In genomic region chr9:83544002-83544698, GRCh38 we compare ENCODE assay signal across 9 cellular contexts. TPM values are rescaled to one million over a fixed set of nuclear protein-coding genes. Genes with fewer than 3 reads are reported as not detected.
DNase-seq lines count a peak whose midpoint lies in the region; ATAC-seq, FAIRE-seq and TF ChIP-seq lines count a peak whose summit lies in the region.
"Had no signal": no experiment of that assay in that cellular context is flagged by ENCODE, and none has a peak within 500 bp of the region (broad histone marks: within the 10 kb centered on the region; RNA-seq: fewer than 3 reads in every experiment).

No MANE protein-coding gene starts in this region.

- H3K27me3 ChIP-seq in BJ (ENCODE audit: control insufficient read depth, insufficient read depth, low read length): peaks cover 2% of the 10 kb centered on the region
- no peaks in the 10 kb centered on the region for H3K27me3 ChIP-seq in ascending aorta
- no peaks in the 10 kb centered on the region for H3K27me3 ChIP-seq in tibial artery

- H3K27ac ChIP-seq in ascending aorta: no peak overlapping the region
- no peak overlapping the region for H3K27ac ChIP-seq in tibial artery

- peak; percentile 77 for TF ChIP-seq CTCF in BJ (IDR thresholded peaks at IDR 0.05; ENCODE audit: insufficient read depth, low read depth, low read length)
- TF ChIP-seq CTCF in ascending aorta (IDR thresholded peaks at IDR 0.05): peak; percentile 33 to 67 (median 40)
- peak; percentile 62 to 66 for TF ChIP-seq CTCF in tibial artery (IDR thresholded peaks at IDR 0.05)

- POLR2A ChIA-PET in BJ (lab: Charles Lee): interaction anchor here (0.6 kb wide), 1 partner anchor 11 kb away, joined by 3 read pairs; no protein-coding TSS in a partner anchor

- DNase-seq in BJ (ENCODE audit: low read depth): peak; percentile 41
- peak; percentile 40 for DNase-seq in NCI-H345 (lab: John Stamatoyannopoulos, UW)
- DNase-seq in ascending aorta (ENCODE audit: low spot score in 2 of 2): no peak
- DNase-seq in tibial artery: no peak
- no peak for DNase-seq in COLO668 (lab: John Stamatoyannopoulos, UW; ENCODE audit: unreplicated experiment)
- DNase-seq: naive B cell had no signal

- no peaks in the 10 kb centered on the region for H3K36me3 ChIP-seq in BJ (ENCODE audit: control insufficient read depth, insufficient read depth, low read length)
- no peaks in the 10 kb centered on the region for H3K36me3 ChIP-seq in ascending aorta
- no peaks in the 10 kb centered on the region for H3K36me3 ChIP-seq in tibial artery

- CTCF ChIA-PET in BJ (lab: Yijun Ruan, JAX): interaction anchor here (0.7 to 6.4 kb wide), 14 partner anchors 9 to 217 kb away, joined by 3 to 73 read pairs (median 4); no protein-coding TSS in a partner anchor

- H3K4me1 ChIP-seq in ascending aorta (peaks cover 0 to under 1% of the 10 kb centered on the region in 2 donors), tibial artery (peaks cover 0 to 3% (median under 1%) of the 10 kb centered on the region in 4 donors)

- no peak overlapping the region for H3K4me3 ChIP-seq in BJ (ENCODE audit: low read depth, low read length)
- H3K4me3 ChIP-seq in ascending aorta: no peak overlapping the region
- no peak overlapping the region for H3K4me3 ChIP-seq in tibial artery

- peak; percentile 82 for FAIRE-seq in islet of Langerhans (lab: Jason Lieb, UNC)

- ATAC-seq in GM19035 (IDR thresholded peaks at IDR 0.05; ENCODE audit: unreplicated experiment) (peak; percentile 91), HG03196 (IDR thresholded peaks at IDR 0.05; ENCODE audit: unreplicated experiment) (peak; percentile 86)

- peaks cover 0 to 9% of the 10 kb centered on the region in 2 donors for H3K9me3 ChIP-seq in ascending aorta
- H3K9me3 ChIP-seq in tibial artery: no peaks in the 10 kb centered on the region

- intact Hi-C loops in ascending aorta (cut with DNase I) (no loop called here), tibial artery (cut with DNase I; ENCODE audit: low total_unique reads) (loop anchor here (10.0 kb wide), 1 partner anchor 339 kb away; no protein-coding TSS in a partner anchor)

RNA-seq across cellular contexts. Expression of gene FRMD3, which starts 5.9 kb away (rescaled TPM):
- polyA plus RNA-seq in BJ (2011; rRNA removed): 0.10 and 0.15 TPM in 2 replicates
- 0.52 and 0.82 TPM in 2 replicates for polyA minus RNA-seq in BJ (2011; rRNA and poly(A)+ RNA removed)
- total RNA-seq in ascending aorta: 8.5 TPM

Comparison
In these comparisons a context has a peak if more than half of its experiments do, and no peak if none do; other contexts are left out.
1. DNase-seq: peak in BJ (single experiment) and NCI-H345 (single experiment); none in ascending aorta (0 of 2), tibial artery (0 of 2) and COLO668 (single experiment).
2. Peak in every context shown above with its lines, with median percentiles within 50 percentile points of each other: CTCF ChIP-seq.